In genomic region chr19:610071-610800, GRCh38 we compare ENCODE assay signal across 9 cellular contexts. TPM values are rescaled to one million over a fixed set of nuclear protein-coding genes. Genes with fewer than 3 reads are reported as not detected.
DNase-seq lines count a peak whose midpoint lies in the region; ATAC-seq and TF ChIP-seq lines count a peak whose summit lies in the region.
"Had no signal": no experiment of that assay in that cellular context is flagged by ENCODE, and none has a peak within 500 bp of the region (broad histone marks: within the 10 kb centered on the region; RNA-seq: fewer than 3 reads in every experiment).

No MANE protein-coding gene starts in this region.

- H3K27me3 ChIP-seq in heart right ventricle = peaks cover 0 to 5% (median 0%) of the 10 kb centered on the region in 7 donors

- POLR2A ChIA-PET in activated CD4-positive, alpha-beta memory T cell treated with anti-CD3 and anti-CD28 coated beads for 36 hours (lab: Charles Lee) = interaction anchor here (1.5 kb wide), 1 partner anchor 50 kb away, joined by 4 read pairs; no protein-coding TSS in a partner anchor

- DNase-seq in NCI-H1417 (lab: John Stamatoyannopoulos, UW) = peak in 2 of 3 experiments; percentile 57 to 72
- DNase-seq in NCI-H1417 treated with DMSO at 0.1 percent for 48 hours (lab: John Stamatoyannopoulos, UW) = no peak
- peak; percentile 68 for DNase-seq in activated CD4-positive, alpha-beta memory T cell treated with anti-CD3 and anti-CD28 coated beads for 36 hours
- no peak for DNase-seq in heart right ventricle
- DNase-seq in substantia nigra (lab: John Stamatoyannopoulos, UW) = peak in 1 of 49 donors; percentile 72
- DNase-seq in DMS 273 treated with DMSO at 0.1 percent for 48 hours (lab: John Stamatoyannopoulos, UW) = no peak
- no peak for DNase-seq in NCI-H2227 treated with DMSO at 0.1 percent for 48 hours (lab: John Stamatoyannopoulos, UW)
- DNase-seq in hepatic stellate cell (ENCODE audit: low spot score) = no peak

- H3K27ac ChIP-seq in heart right ventricle (peak overlapping the region in 8 of 10 donors; percentile 12 to 82 (median 60)), substantia nigra (ENCODE audit: low read depth, low read length, poor library complexity, severe bottlenecking) (peak overlapping the region; percentile 98)
- H3K27ac ChIP-seq: 22Rv1 had no signal

- peak overlapping the region; percentile 95 for H3K27ac Mint-ChIP-seq in activated CD4-positive, alpha-beta memory T cell treated with anti-CD3 and anti-CD28 coated beads for 36 hours

- peaks cover 0 to 32% (median 16%) of the 10 kb centered on the region in 9 donors for H3K4me1 ChIP-seq in heart right ventricle

- H3K36me3 Mint-ChIP-seq in activated CD4-positive, alpha-beta memory T cell treated with anti-CD3 and anti-CD28 coated beads for 36 hours = peaks cover 11% of the 10 kb centered on the region

- H3K9me3 ChIP-seq in heart right ventricle = no peaks in the 10 kb centered on the region

- no peaks in the 10 kb centered on the region for H3K9me3 Mint-ChIP-seq in activated CD4-positive, alpha-beta memory T cell treated with anti-CD3 and anti-CD28 coated beads for 36 hours

- H3K4me3 Mint-ChIP-seq in activated CD4-positive, alpha-beta memory T cell treated with anti-CD3 and anti-CD28 coated beads for 36 hours = peak overlapping the region; percentile 79

- H3K36me3 ChIP-seq in heart right ventricle = no peaks in the 10 kb centered on the region

- H3K4me1 Mint-ChIP-seq in activated CD4-positive, alpha-beta memory T cell treated with anti-CD3 and anti-CD28 coated beads for 36 hours (ENCODE audit: low read depth) = peaks cover 23% of the 10 kb centered on the region

- intact Hi-C loops in activated CD4-positive, alpha-beta memory T cell treated with anti-CD3 and anti-CD28 coated beads for 36 hours (cut with micrococcal nuclease) = loop anchor here (2.0 kb wide), 4 partner anchors 21 to 71 kb away; partner anchors contain the start of genes BSG and HCN2
- intact Hi-C loops in heart right ventricle (cut with DNase I) = no loop called here

- CTCF ChIA-PET in activated CD4-positive, alpha-beta memory T cell treated with anti-CD3 and anti-CD28 coated beads for 36 hours (lab: Charles Lee) = interaction anchor here (1.4 to 2.5 kb wide), 2 partner anchors 26 to 78 kb away, joined by 5 to 8 read pairs; partner anchors contain the start of gene CDC34

- peak overlapping the region in 6 of 10 donors; percentile 18 to 49 (median 36) for H3K4me3 ChIP-seq in heart right ventricle

- WGBS in heart right ventricle, 2 donors = 63 to 72% methylated on average over 32 to 38 of the region's 38 CpGs

- H3K27me3 Mint-ChIP-seq in activated CD4-positive, alpha-beta memory T cell treated with anti-CD3 and anti-CD28 coated beads for 36 hours = no peaks in the 10 kb centered on the region

- no peak for TF ChIP-seq CTCF in heart right ventricle (IDR thresholded peaks at IDR 0.05)

- peak in 7 of 8 donors; percentile 1 to 24 (median 7) for ATAC-seq in heart right ventricle

RNA-seq across cellular contexts. Expression of gene HCN2, which starts 20.6 kb away (rescaled TPM):
- 1 to 10 TPM in 1 of 2 experiments, under 1 TPM in 1; 1.00 to 1.0 TPM for total RNA-seq in activated CD4-positive, alpha-beta memory T cell treated with anti-CD3 and anti-CD28 coated beads for 36 hours
- 10 to 100 TPM in 1 of 10 donors, 1 to 10 TPM in 9; 1.9 to 10.7 (median 5.1) TPM for total RNA-seq in heart right ventricle
- 1 to 10 TPM in 1 of 2 donors, under 1 TPM in 1; 0.90 to 4.7 TPM for polyA plus RNA-seq in heart right ventricle

RNA-seq across cellular contexts. Expression of gene POLRMT, which starts 23.1 kb away (rescaled TPM):
- total RNA-seq in activated CD4-positive, alpha-beta memory T cell treated with anti-CD3 and anti-CD28 coated beads for 36 hours = 10 to 100 TPM; 71.5 to 72.5 TPM
- total RNA-seq in heart right ventricle = 10 to 100 TPM; 37.2 to 61.7 (median 45.3) TPM
- 100 to 1,000 TPM in 1 of 2 donors, 10 to 100 TPM in 1; 43.2 to 159 TPM for polyA plus RNA-seq in heart right ventricle

RNA-seq across cellular contexts. Expression of gene FGF22, which starts 29.4 kb away (rescaled TPM):
- under 1 TPM in 1 of 2 experiments, not detected in 1; 0.14 TPM for total RNA-seq in activated CD4-positive, alpha-beta memory T cell treated with anti-CD3 and anti-CD28 coated beads for 36 hours
- total RNA-seq in heart right ventricle = under 1 TPM in 5 of 10 donors, not detected in 5; 0.20 to 0.36 (median 0.30) TPM
- under 1 TPM; 0.16 to 0.44 TPM for polyA plus RNA-seq in heart right ventricle

RNA-seq across cellular contexts. Expression of gene BSG, which starts 37.8 kb away (rescaled TPM):
- total RNA-seq in activated CD4-positive, alpha-beta memory T cell treated with anti-CD3 and anti-CD28 coated beads for 36 hours = 100 to 1,000 TPM; 185 to 205 TPM
- 1,000 to 10,000 TPM; 1,225 to 2,457 (median 1,705) TPM for total RNA-seq in heart right ventricle
- 1,000 to 10,000 TPM in 1 of 2 donors, 100 to 1,000 TPM in 1; 829 to 5,252 TPM for polyA plus RNA-seq in heart right ventricle

RNA-seq across cellular contexts. Expression of gene RNF126, which starts 52.8 kb away (rescaled TPM):
- 10 to 100 TPM; 84.4 to 89.7 TPM for total RNA-seq in activated CD4-positive, alpha-beta memory T cell treated with anti-CD3 and anti-CD28 coated beads for 36 hours
- total RNA-seq in heart right ventricle = 10 to 100 TPM; 20.3 to 43.6 (median 22.5) TPM
- 10 to 100 TPM; 27.1 to 46.1 TPM for polyA plus RNA-seq in heart right ventricle

Comparison
In these comparisons a context has a peak if more than half of its experiments do, and no peak if none do; other contexts are left out.
1. DNase-seq: peak in NCI-H1417 (2 of 3) and activated CD4-positive, alpha-beta memory T cell treated with anti-CD3 and anti-CD28 coated beads for 36 hours (single experiment); none in NCI-H1417 treated with DMSO at 0.1 percent for 48 hours (single experiment), heart right ventricle (0 of 2), DMS 273 treated with DMSO at 0.1 percent for 48 hours (single experiment), NCI-H2227 treated with DMSO at 0.1 percent for 48 hours (single experiment) and hepatic stellate cell (single experiment).